In genomic region chr10:110502072-110502845, GRCh38 we compare ENCODE assay signal across 8 cellular contexts. TPM values are rescaled to one million over a fixed set of nuclear protein-coding genes. Genes with fewer than 3 reads are reported as not detected.
DNase-seq lines count a peak whose midpoint lies in the region; ATAC-seq, FAIRE-seq and TF ChIP-seq lines count a peak whose summit lies in the region.

No MANE protein-coding gene starts in this region.

- no peak for FAIRE-seq in A549 (lab: Jason Lieb, UNC)

- 40% methylated on average over 6 of the region's 6 CpGs for WGBS in A549 (ENCODE audit: missing lambda C conversion rate)

- peaks cover 89% of the 10 kb centered on the region for H3K36me3 Mint-ChIP-seq in activated T-helper 17 cell treated with anti-CD3 and anti-CD28 coated beads, Interleukin-2, amount 50 U/mL, for 72 hours (ENCODE audit: low read depth)

- H3K4me2 ChIP-seq in A549, result peak overlapping the region; percentile 85

- no peak for DNase-seq in A549 (ENCODE audit: low read depth in 1 of 2, low spot score in 1 of 2)
- no peak for DNase-seq in left lung
- no peak for DNase-seq in NCI-H510A treated with DMSO at 0.1 percent for 48 hours (lab: John Stamatoyannopoulos, UW)
- DNase-seq in medulla oblongata (ENCODE audit: extremely low spot score), result no peak
- no peak for DNase-seq in NOMO-1 treated with dmso at 0.1 percent for 144 hours (lab: John Stamatoyannopoulos, UW; ENCODE audit: unreplicated experiment)

- CTCF ChIA-PET in A549 (lab: Yijun Ruan, JAX), result interaction anchor here (1.2 to 2.6 kb wide), 5 partner anchors 45 to 196 kb away, joined by 3 to 14 read pairs (median 6); no protein-coding TSS in a partner anchor

- H3K27ac Mint-ChIP-seq in activated T-helper 17 cell treated with anti-CD3 and anti-CD28 coated beads, Interleukin-2, amount 50 U/mL, for 72 hours, result peak overlapping the region; percentile 96

- H3K4me1 ChIP-seq in A549, result peaks cover 62% of the 10 kb centered on the region
- H3K4me1 ChIP-seq in left lung, result peaks cover 56 to 84% of the 10 kb centered on the region in 2 donors

- no peaks in the 10 kb centered on the region for H3K9me3 Mint-ChIP-seq in activated T-helper 17 cell treated with anti-CD3 and anti-CD28 coated beads, Interleukin-2, amount 50 U/mL, for 72 hours

- H3K27ac ChIP-seq in A549 (peak overlapping the region; percentile 96), left lung (peak overlapping the region; percentile 78 to 80)

- no peak for TF ChIP-seq EP300 in A549 (IDR thresholded peaks at IDR 0.05)

- no peaks in the 10 kb centered on the region for H3K27me3 Mint-ChIP-seq in activated T-helper 17 cell treated with anti-CD3 and anti-CD28 coated beads, Interleukin-2, amount 50 U/mL, for 72 hours

- ATAC-seq in A549, result no peak
- peak; percentile 9 for ATAC-seq in GM19438 (IDR thresholded peaks at IDR 0.05; ENCODE audit: low read depth, unreplicated experiment)
- ATAC-seq in activated T-helper 17 cell treated with anti-CD3 and anti-CD28 coated beads, Interleukin-2, amount 50 U/mL, for 72 hours (replicated peaks), result no peak
- ATAC-seq in left lung, result no peak
- no peak for ATAC-seq in GM19324 (IDR thresholded peaks at IDR 0.05; ENCODE audit: low FRiP score, unreplicated experiment)

- intact Hi-C loops in left lung (cut with DNase I), result no loop called here

- no peak for TF ChIP-seq POLR2A in A549 (IDR thresholded peaks at IDR 0.05; ENCODE audit: low read length)

- peak overlapping the region; percentile 97 for H3K4me3 Mint-ChIP-seq in activated T-helper 17 cell treated with anti-CD3 and anti-CD28 coated beads, Interleukin-2, amount 50 U/mL, for 72 hours

- H3K4me3 ChIP-seq in A549, result peak overlapping the region; percentile 86
- H3K4me3 ChIP-seq in left lung, result no peak overlapping the region

- TF ChIP-seq CTCF in A549 (IDR thresholded peaks at IDR 0.05) (no peak), left lung (IDR thresholded peaks at IDR 0.05) (no peak)

- peaks cover 0 to 17% of the 10 kb centered on the region in 2 donors for H3K27me3 ChIP-seq in left lung

- peaks cover 0 to 10% of the 10 kb centered on the region in 2 donors for H3K36me3 ChIP-seq in left lung

- no peaks in the 10 kb centered on the region for H3K9me3 ChIP-seq in A549
- no peaks in the 10 kb centered on the region for H3K9me3 ChIP-seq in left lung

- H3K4me1 Mint-ChIP-seq in activated T-helper 17 cell treated with anti-CD3 and anti-CD28 coated beads, Interleukin-2, amount 50 U/mL, for 72 hours, result peaks cover 54% of the 10 kb centered on the region

- POLR2A ChIA-PET in A549 (lab: Yijun Ruan, JAX), result interaction anchor here (0.9 to 2.2 kb wide), 2 partner anchors 11 to 76 kb away, joined by 3 to 6 read pairs; no protein-coding TSS in a partner anchor

- no peak for TF ChIP-seq RAD21 in A549 (conservative IDR thresholded peaks at IDR 0.05 in 1 of 2, IDR thresholded peaks at IDR 0.05 in 1 of 2)

TF ChIP-seq in A549, 52 proteins besides CTCF, POLR2A, EP300 and RAD21:
- no peak for TF ChIP-seq SMC3 (IDR thresholded peaks at IDR 0.05)
- no peak for TF ChIP-seq FOSL2 (IDR thresholded peaks at IDR 0.05)
- TF ChIP-seq FOSL2 (CRISPR knock-in tag; IDR thresholded peaks at IDR 0.05), result no peak
- TF ChIP-seq, protein P1, sequence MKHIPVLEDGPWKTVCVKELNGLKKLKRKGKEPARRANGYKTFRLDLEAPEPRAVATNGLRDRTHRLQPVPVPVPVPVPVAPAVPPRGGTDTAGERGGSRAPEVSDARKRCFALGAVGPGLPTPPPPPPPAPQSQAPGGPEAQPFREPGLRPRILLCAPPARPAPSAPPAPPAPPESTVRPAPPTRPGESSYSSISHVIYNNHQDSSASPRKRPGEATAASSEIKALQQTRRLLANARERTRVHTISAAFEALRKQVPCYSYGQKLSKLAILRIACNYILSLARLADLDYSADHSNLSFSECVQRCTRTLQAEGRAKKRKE (CRISPR knock-in tag; IDR thresholded peaks at IDR 0.05; ENCODE audit: low read depth), result no peak
- TF ChIP-seq FOXS1 (CRISPR knock-in tag; IDR thresholded peaks at IDR 0.05), result no peak
- TF ChIP-seq BCL3 (IDR thresholded peaks at IDR 0.05), result no peak
- no peak for TF ChIP-seq HOXB13 (CRISPR knock-in tag; IDR thresholded peaks at IDR 0.05; ENCODE audit: low read depth)
- TF ChIP-seq HOXA7 (CRISPR knock-in tag; IDR thresholded peaks at IDR 0.05), result peak; percentile 28; the same call in 1 of the 2 replicates

RNA-seq across cellular contexts. Expression of gene DUSP5, which starts 4.6 kb away (rescaled TPM):
- polyA plus RNA-seq in A549 (2011; rRNA removed) (152 and 171 TPM in 2 replicates), A549 (2017; fragmentation: RNase III; extraction: RNeasy Plus Mini Kit Qiagen cat#74134 plus additional on column Dnase treatment) (47.9 to 49.3 TPM (median 48.8 TPM) in 3 replicates)
- 92.2 and 125 TPM in 2 replicates for polyA plus RNA-seq in A549 (2012; cell fraction: cytosol; rRNA removed)
- polyA plus RNA-seq in A549 (2012; cell fraction: nucleus; rRNA removed), result 137 and 140 TPM in 2 replicates
- 652 and 758 TPM in 2 replicates for polyA minus RNA-seq in A549 (2011; rRNA and poly(A)+ RNA removed)
- total RNA-seq in activated T-helper 17 cell treated with anti-CD3 and anti-CD28 coated beads, Interleukin-2, amount 50 U/mL, for 72 hours, result 100 to 1,000 TPM in 1 of 2 donors, 10 to 100 TPM in 1; 43.2 to 107 TPM
- total RNA-seq in left lung, result 10 to 100 TPM; 11.3 to 18.8 TPM
